23 cellular contexts compared by ENCODE assay signal in the genomic region with DNA sequence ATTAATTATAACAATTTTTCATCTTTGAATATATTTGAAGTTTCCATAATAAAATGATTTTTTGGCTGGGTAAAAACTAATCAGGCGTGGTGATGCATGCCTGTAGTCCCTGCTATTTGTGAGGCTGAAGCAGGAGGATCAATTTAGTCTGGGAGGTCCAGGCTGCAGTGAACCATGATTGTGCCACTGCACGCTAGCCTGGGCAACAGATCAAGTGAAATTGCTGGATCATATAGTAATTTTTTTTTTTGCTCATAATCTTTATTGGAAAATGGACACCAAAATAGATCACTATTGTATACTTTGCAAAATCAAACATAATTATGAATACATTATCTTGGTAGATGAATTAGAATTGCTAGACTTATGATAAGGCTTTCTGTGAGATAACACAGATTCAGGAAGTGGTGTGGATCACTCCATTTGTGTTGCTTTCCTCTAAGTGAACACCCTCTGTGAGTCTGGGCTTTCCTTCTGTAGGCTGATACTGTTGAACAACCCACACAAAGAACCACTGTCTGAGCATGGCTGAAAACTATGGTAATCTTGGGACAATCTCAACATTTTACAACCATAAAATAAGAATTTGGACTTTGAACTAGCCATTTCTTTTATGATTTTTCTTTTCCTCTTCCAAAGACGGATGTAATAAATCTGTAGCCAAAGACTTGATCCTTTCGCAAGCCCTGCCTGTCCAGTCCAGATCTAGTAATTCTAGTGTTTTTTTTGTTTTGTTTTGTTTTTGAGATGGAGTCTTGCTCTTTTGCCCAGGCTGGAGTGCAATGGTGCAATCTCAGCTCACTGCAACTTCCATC. TPM values are rescaled to one million over a fixed set of nuclear protein-coding genes. Genes with fewer than 3 reads are reported as not detected.
A peak's percentile ranks its signal among the peaks of the same experiment; 100 is the strongest.
DNase-seq lines count a peak whose midpoint lies in the region; ATAC-seq and TF ChIP-seq lines count a peak whose summit lies in the region.
"Had no signal": no experiment of that assay in that cellular context is flagged by ENCODE, and none has a peak within 500 bp of the region (broad histone marks: within the 10 kb centered on the region; RNA-seq: fewer than 3 reads in every experiment).

No MANE protein-coding gene starts in this region.

- no peak overlapping the region for H3K4me3 Mint-ChIP-seq in Caco-2 (ENCODE audit: unreplicated experiment)
- H3K4me3 Mint-ChIP-seq in endothelial cell (ENCODE audit: unreplicated experiment): no peak overlapping the region
- H3K4me3 Mint-ChIP-seq in endodermal cell: no peak overlapping the region
- H3K4me3 Mint-ChIP-seq: activated CD4-positive, alpha-beta T cell treated with anti-CD3 and anti-CD28 coated beads, Interleukin-2, amount 10 ng/mL, durations not matched to agents 7 days and 5 days; activated naive CD4-positive, alpha-beta T cell treated with anti-CD3 and anti-CD28 coated beads, Interleukin-2, amount 50 U/mL, for 24 hours; activated T-helper 1 cell treated with anti-CD3 and anti-CD28 coated beads, Interleukin-12 subunit alpha, Interleukin-12 subunit beta, Interleukin-2, Interleukin-4 antibody, amounts not matched to agents 30 ng/mL and 10 ng/mL and 1 ng/mL, durations not matched to agents 14 hours and 24 hours and 36 hours had no signal

- BruUV-seq in Caco-2 (replicated peaks; lab: Mats Ljungman, UMichigan): no TSS peak

- no peak overlapping the region for H2BK12ac ChIP-seq in trophoblast cell (ENCODE audit: low read length)

- H4K8ac ChIP-seq in trophoblast cell (ENCODE audit: low read depth, low read length): no peak overlapping the region

- DNase-seq in Caco-2: peak; percentile 69 to 81
- DNase-seq in OCI-M1 (lab: John Stamatoyannopoulos, UW): peak; percentile 47
- no peak for DNase-seq in endothelial cell (ENCODE audit: low spot score)
- DNase-seq in osteoblast (ENCODE audit: insufficient read length, low spot score, missing footprints): no peak
- DNase-seq in trophoblast cell: no peak
- DNase-seq in endodermal cell: no peak
- DNase-seq: ACHN; activated CD4-positive, alpha-beta T cell treated with anti-CD3 and anti-CD28 coated beads, Interleukin-2, amount 10 ng/mL, durations not matched to agents 7 days and 5 days; gastrocnemius medialis; NCI-H1092; NCI-H187 treated with DMSO at 0.1 percent for 48 hours; PC-9; retina; SIG-M5; stimulated activated CD4-positive, alpha-beta T cell treated with anti-CD3 and anti-CD28 coated beads, Interleukin-15, amount 100 ng/mL, for 24 hours; upper lobe of left lung; WERI-Rb-1 had no signal

- no peaks in the 10 kb centered on the region for H3K36me3 ChIP-seq in Caco-2 (ENCODE audit: control insufficient read depth, insufficient read depth, low read length)
- no peaks in the 10 kb centered on the region for H3K36me3 ChIP-seq in osteoblast (ENCODE audit: insufficient read depth, low read length)
- H3K36me3 ChIP-seq in trophoblast cell (ENCODE audit: control insufficient read depth in 1 of 2, insufficient read depth in 2 of 2, low read length in 2 of 2): no peaks in the 10 kb centered on the region
- no peaks in the 10 kb centered on the region for H3K36me3 ChIP-seq in endodermal cell (ENCODE audit: control insufficient read depth, insufficient read depth, low read length)
- H3K36me3 ChIP-seq: BLaER1 treated with 17β-estradiol and CSF1 and Interleukin-3, amounts not matched to agents 10 nM and 100 nM; gastrocnemius medialis; upper lobe of left lung; WERI-Rb-1 had no signal

- intact Hi-C loops in Caco-2 (cut with micrococcal nuclease; ENCODE audit: unreplicated experiment): loop anchor here (1.0 kb wide), 1 partner anchor 16 kb away; no protein-coding TSS in a partner anchor

- WGBS in trophoblast cell (ENCODE audit: extremely low coverage, insufficient coverage, insufficient read length): no CpG with 5 or more reads among the region's 4 CpGs
- 83 to 99% methylated on average over 1 to 4 of the region's 4 CpGs for WGBS in endodermal cell (ENCODE audit: insufficient coverage in 1 of 2, insufficient read length in 1 of 2), 2 experiments

- no peak overlapping the region for H3K4ac ChIP-seq in trophoblast cell (ENCODE audit: low read depth, low read length)

- ATAC-seq in GM21515 (IDR thresholded peaks at IDR 0.05; ENCODE audit: unreplicated experiment): no peak
- ATAC-seq in GM21381 (IDR thresholded peaks at IDR 0.05; ENCODE audit: unreplicated experiment): no peak
- ATAC-seq: gastrocnemius medialis had no signal

- H3K18ac ChIP-seq in trophoblast cell (ENCODE audit: low read length): no peak overlapping the region

- H3K14ac ChIP-seq in trophoblast cell (ENCODE audit: low read length): no peak overlapping the region

- no peaks in the 10 kb centered on the region for H4K20me1 ChIP-seq in osteoblast (ENCODE audit: insufficient read depth, low read length)
- H4K20me1 ChIP-seq: BLaER1 treated with 17β-estradiol and CSF1 and Interleukin-3, amounts not matched to agents 10 nM and 100 nM had no signal

- peaks cover 2% of the 10 kb centered on the region for H3K79me1 ChIP-seq in trophoblast cell (ENCODE audit: low read length)

- H3K4me3 ChIP-seq in Caco-2 (ENCODE audit: low read depth, low read length): no peak overlapping the region
- H3K4me3 ChIP-seq in osteoblast (ENCODE audit: insufficient read depth, low read length): no peak overlapping the region
- no peak overlapping the region for H3K4me3 ChIP-seq in trophoblast cell (ENCODE audit: low read depth, low read length)
- no peak overlapping the region for H3K4me3 ChIP-seq in endodermal cell (ENCODE audit: low read length)
- H3K4me3 ChIP-seq: BLaER1 treated with 17β-estradiol and CSF1 and Interleukin-3, amounts not matched to agents 10 nM and 100 nM; gastrocnemius medialis; PC-9; upper lobe of left lung had no signal

- H3K79me2 ChIP-seq in osteoblast (ENCODE audit: insufficient read depth, low read length) (no peaks in the 10 kb centered on the region), trophoblast cell (ENCODE audit: control insufficient read depth, insufficient read depth, low read length, poor library complexity) (peaks cover 1% of the 10 kb centered on the region)

- H2AFZ ChIP-seq in osteoblast (ENCODE audit: low read length): peak overlapping the region; percentile 67
- H2AFZ ChIP-seq in trophoblast cell (ENCODE audit: insufficient read depth, low read length, poor library complexity): no peak overlapping the region
- H2AFZ ChIP-seq: PC-9 had no signal

- no peaks in the 10 kb centered on the region for H3K9me3 Mint-ChIP-seq in Caco-2 (ENCODE audit: unreplicated experiment)
- H3K9me3 Mint-ChIP-seq in endothelial cell (ENCODE audit: unreplicated experiment): no peaks in the 10 kb centered on the region
- peaks cover 2% of the 10 kb centered on the region for H3K9me3 Mint-ChIP-seq in endodermal cell
- H3K9me3 Mint-ChIP-seq: activated CD4-positive, alpha-beta T cell treated with anti-CD3 and anti-CD28 coated beads, Interleukin-2, amount 10 ng/mL, durations not matched to agents 7 days and 5 days; activated naive CD4-positive, alpha-beta T cell treated with anti-CD3 and anti-CD28 coated beads, Interleukin-2, amount 50 U/mL, for 24 hours; activated T-helper 1 cell treated with anti-CD3 and anti-CD28 coated beads, Interleukin-12 subunit alpha, Interleukin-12 subunit beta, Interleukin-2, Interleukin-4 antibody, amounts not matched to agents 30 ng/mL and 10 ng/mL and 1 ng/mL, durations not matched to agents 14 hours and 24 hours and 36 hours had no signal

- no peak overlapping the region for H3K27ac ChIP-seq in osteoblast (ENCODE audit: low read depth, low read length)
- no peak overlapping the region for H3K27ac ChIP-seq in trophoblast cell (ENCODE audit: low read depth, low read length)
- H3K27ac ChIP-seq in endodermal cell (ENCODE audit: low read depth, low read length): no peak overlapping the region
- H3K27ac ChIP-seq: BLaER1 treated with 17β-estradiol and CSF1 and Interleukin-3, amounts not matched to agents 10 nM and 100 nM; gastrocnemius medialis; KMS-11; PC-9; upper lobe of left lung; WERI-Rb-1 had no signal

- peak overlapping the region; percentile 84 for H3K27ac Mint-ChIP-seq in Caco-2 (ENCODE audit: unreplicated experiment)
- peak overlapping the region; percentile 30 for H3K27ac Mint-ChIP-seq in endothelial cell (ENCODE audit: unreplicated experiment)
- no peak overlapping the region for H3K27ac Mint-ChIP-seq in endodermal cell
- H3K27ac Mint-ChIP-seq: activated CD4-positive, alpha-beta T cell treated with anti-CD3 and anti-CD28 coated beads, Interleukin-2, amount 10 ng/mL, durations not matched to agents 7 days and 5 days; activated naive CD4-positive, alpha-beta T cell treated with anti-CD3 and anti-CD28 coated beads, Interleukin-2, amount 50 U/mL, for 24 hours; activated T-helper 1 cell treated with anti-CD3 and anti-CD28 coated beads, Interleukin-12 subunit alpha, Interleukin-12 subunit beta, Interleukin-2, Interleukin-4 antibody, amounts not matched to agents 30 ng/mL and 10 ng/mL and 1 ng/mL, durations not matched to agents 14 hours and 24 hours and 36 hours had no signal

- CTCF ChIA-PET in Caco-2 (lab: Charles Lee): no interaction called here

- TF ChIP-seq CTCF in Caco-2 (IDR thresholded peaks at IDR 0.05; ENCODE audit: insufficient read depth in 1 of 2, low read depth in 1 of 2, low read length in 1 of 2, severe bottlenecking in 1 of 2, unreplicated experiment in 1 of 2): no peak
- no peak for TF ChIP-seq CTCF in endothelial cell (IDR thresholded peaks at IDR 0.05; ENCODE audit: unreplicated experiment)
- TF ChIP-seq CTCF in osteoblast (IDR thresholded peaks at IDR 0.05; ENCODE audit: extremely low read depth, low read depth, low read length): no peak
- no peak for TF ChIP-seq CTCF in endodermal cell (conservative IDR thresholded peaks at IDR 0.05)

- H3K4me1 Mint-ChIP-seq in Caco-2 (ENCODE audit: low read depth, unreplicated experiment) (peaks cover 11% of the 10 kb centered on the region), endothelial cell (ENCODE audit: unreplicated experiment) (peaks cover 3% of the 10 kb centered on the region), endodermal cell (peaks cover 12% of the 10 kb centered on the region)

- no peak overlapping the region for H4K12ac ChIP-seq in trophoblast cell (ENCODE audit: low read depth, low read length)

- POLR2A ChIA-PET in Caco-2 (lab: Charles Lee): interaction anchor here (0.9 kb wide), 1 partner anchor 16 kb away, joined by 9 read pairs; no protein-coding TSS in a partner anchor

- H2BK5ac ChIP-seq in trophoblast cell (ENCODE audit: low read depth, low read length, poor library complexity): no peak overlapping the region

- no peak overlapping the region for H2AK5ac ChIP-seq in trophoblast cell (ENCODE audit: low read length)

- no peaks in the 10 kb centered on the region for H3K9me3 ChIP-seq in Caco-2
- H3K9me3 ChIP-seq in osteoblast (ENCODE audit: low read depth, low read length): no peaks in the 10 kb centered on the region
- H3K9me3 ChIP-seq in trophoblast cell (ENCODE audit: insufficient read depth, low read depth, low read length): no peaks in the 10 kb centered on the region
- peaks cover 8% of the 10 kb centered on the region for H3K9me3 ChIP-seq in endodermal cell (ENCODE audit: control insufficient read depth, low read length)
- H3K9me3 ChIP-seq: BLaER1 treated with 17β-estradiol and CSF1 and Interleukin-3, amounts not matched to agents 10 nM and 100 nM; gastrocnemius medialis; upper lobe of left lung had no signal

- H3K4me1 ChIP-seq in Caco-2 (peaks cover 45% of the 10 kb centered on the region), osteoblast (ENCODE audit: insufficient read depth, low read length) (no peaks in the 10 kb centered on the region), trophoblast cell (ENCODE audit: control insufficient read depth in 1 of 2, insufficient read depth in 2 of 2, low read length in 2 of 2) (peaks cover 9 to 11% of the 10 kb centered on the region in 2 experiments), endodermal cell (ENCODE audit: control insufficient read depth, insufficient read depth, low read length) (peaks cover 8% of the 10 kb centered on the region)

- H2BK120ac ChIP-seq in trophoblast cell (ENCODE audit: insufficient read depth, low read length, poor library complexity): no peak overlapping the region

- H3K36me3 Mint-ChIP-seq in Caco-2 (ENCODE audit: insufficient read depth, unreplicated experiment) (no peaks in the 10 kb centered on the region), endothelial cell (ENCODE audit: low read depth, unreplicated experiment) (no peaks in the 10 kb centered on the region), endodermal cell (ENCODE audit: low read depth) (no peaks in the 10 kb centered on the region)
- H3K36me3 Mint-ChIP-seq: activated naive CD4-positive, alpha-beta T cell treated with anti-CD3 and anti-CD28 coated beads, Interleukin-2, amount 50 U/mL, for 24 hours had no signal

- no peak overlapping the region for H3K9ac ChIP-seq in trophoblast cell (ENCODE audit: low read length)
- H3K9ac ChIP-seq in endodermal cell (ENCODE audit: extremely low read depth, low read length, poor library complexity, severe bottlenecking): no peak overlapping the region
- H3K9ac ChIP-seq: BLaER1 treated with 17β-estradiol and CSF1 and Interleukin-3, amounts not matched to agents 10 nM and 100 nM; KMS-11 had no signal

- no peak overlapping the region for H4K91ac ChIP-seq in trophoblast cell (ENCODE audit: low read depth, low read length)

- H3K4me2 ChIP-seq in osteoblast (ENCODE audit: insufficient read depth, low read length) (no peak overlapping the region), trophoblast cell (ENCODE audit: low read length) (no peak overlapping the region)
- H3K4me2 ChIP-seq: BLaER1 treated with 17β-estradiol and CSF1 and Interleukin-3, amounts not matched to agents 10 nM and 100 nM; KMS-11; PC-9 had no signal

- no peaks in the 10 kb centered on the region for H3K27me3 Mint-ChIP-seq in Caco-2 (ENCODE audit: insufficient read depth, unreplicated experiment)
- H3K27me3 Mint-ChIP-seq in endothelial cell (ENCODE audit: unreplicated experiment): peaks cover 7% of the 10 kb centered on the region
- peaks cover 1% of the 10 kb centered on the region for H3K27me3 Mint-ChIP-seq in endodermal cell (ENCODE audit: insufficient read depth)
- H3K27me3 Mint-ChIP-seq: activated naive CD4-positive, alpha-beta T cell treated with anti-CD3 and anti-CD28 coated beads, Interleukin-2, amount 50 U/mL, for 24 hours had no signal

- H3K23ac ChIP-seq in trophoblast cell (ENCODE audit: low read length): no peak overlapping the region

- no peaks in the 10 kb centered on the region for H3K27me3 ChIP-seq in Caco-2 (replicated peaks; ENCODE audit: control insufficient read depth, insufficient read depth, low read length)
- no peaks in the 10 kb centered on the region for H3K27me3 ChIP-seq in osteoblast (ENCODE audit: insufficient read depth, low read length)
- H3K27me3 ChIP-seq in trophoblast cell (ENCODE audit: insufficient read depth, low read length): no peaks in the 10 kb centered on the region
- H3K27me3 ChIP-seq in endodermal cell (ENCODE audit: control insufficient read depth, insufficient read depth, low read length, poor library complexity, severe bottlenecking): no peaks in the 10 kb centered on the region
- H3K27me3 ChIP-seq: BLaER1 treated with 17β-estradiol and CSF1 and Interleukin-3, amounts not matched to agents 10 nM and 100 nM; gastrocnemius medialis; upper lobe of left lung had no signal

RNA-seq across cellular contexts. Expression of gene ST3GAL2, which starts 5.6 kb away (rescaled TPM):
- 30.3 and 31.1 TPM in 2 replicates for total RNA-seq in Caco-2 (2022)
- total RNA-seq in endothelial cell (ENCODE audit: unreplicated experiment): 87.0 TPM
- 22.4 and 22.7 TPM in 2 replicates for total RNA-seq in osteoblast
- 28.0 and 29.6 TPM in 2 replicates for polyA plus RNA-seq in trophoblast cell (2013)
- total RNA-seq in endodermal cell: 10 to 100 TPM; 56.4 to 57.8 TPM
- 28.0 TPM for polyA plus RNA-seq in endodermal cell (2013, experiment 1 of 2)
- 30.2 TPM for polyA plus RNA-seq in endodermal cell (2013, experiment 2 of 2)

RNA-seq across cellular contexts. Expression of gene FCSK, which starts 9.9 kb away (rescaled TPM):
- 25.5 and 27.9 TPM in 2 replicates for total RNA-seq in Caco-2 (2022)
- 14.7 TPM for total RNA-seq in endothelial cell (ENCODE audit: unreplicated experiment)
- 10.3 and 11.9 TPM in 2 replicates for total RNA-seq in osteoblast
- polyA plus RNA-seq in trophoblast cell (2013): 2.9 and 3.5 TPM in 2 replicates
- total RNA-seq in endodermal cell: 10 to 100 TPM; 18.7 to 19.5 TPM
- 9.3 TPM for polyA plus RNA-seq in endodermal cell (2013, experiment 1 of 2)
- polyA plus RNA-seq in endodermal cell (2013, experiment 2 of 2): 10.7 TPM

Comparison
In these comparisons a context has a peak if more than half of its experiments do, and no peak if none do; other contexts are left out.
1. DNase-seq: peak in Caco-2 (2 of 2) and OCI-M1 (single experiment); none in endothelial cell (single experiment), osteoblast (single experiment), trophoblast cell (0 of 2) and endodermal cell (single experiment).